Comparison of ENCODE assay signal across 23 cellular contexts in the genomic region with DNA sequence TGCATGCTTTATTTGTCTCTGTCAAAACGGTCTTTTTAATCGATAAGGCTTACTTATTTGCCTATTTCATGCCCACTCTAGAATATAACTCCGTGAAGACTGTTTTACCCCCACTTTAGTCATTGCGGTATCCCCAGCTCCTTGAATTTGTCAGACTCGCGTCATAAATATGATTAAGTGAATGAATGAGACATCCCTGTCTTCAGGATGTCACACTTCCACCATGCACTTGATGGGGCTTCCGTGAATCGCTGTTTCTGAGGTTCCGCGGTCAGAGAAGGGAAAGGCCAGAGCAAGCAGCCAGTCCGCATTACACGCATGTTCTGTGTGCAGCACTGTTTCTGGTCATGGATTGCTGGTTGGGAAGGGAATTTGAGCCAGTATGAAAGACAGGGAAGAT.
DNase-seq lines count a peak whose midpoint lies in the region; ATAC-seq and TF ChIP-seq lines count a peak whose summit lies in the region.
"Had no signal": no experiment of that assay in that cellular context is flagged by ENCODE, and none has a peak within 500 bp of the region (broad histone marks: within the 10 kb centered on the region; RNA-seq: fewer than 3 reads in every experiment).

No MANE protein-coding gene starts in this region.

- CTCF ChIA-PET in CD8-positive, alpha-beta T cell (lab: Charles Lee) = no interaction called here
- CTCF ChIA-PET in activated CD8-positive, alpha-beta T cell treated with anti-CD3 and anti-CD28 coated beads, Interleukin-2, amount 10 ng/mL, durations not matched to agents 7 days and 5 days (lab: Charles Lee) = interaction anchor here (1.3 kb wide), 1 partner anchor 43 kb away, joined by 4 read pairs; no protein-coding TSS in a partner anchor

- POLR2A ChIA-PET in CD8-positive, alpha-beta T cell (lab: Charles Lee) = interaction anchor here (1.0 kb wide), 1 partner anchor 11 kb away, joined by 3 read pairs; no protein-coding TSS in a partner anchor
- POLR2A ChIA-PET in activated CD8-positive, alpha-beta T cell treated with anti-CD3 and anti-CD28 coated beads, Interleukin-2, amount 10 ng/mL, durations not matched to agents 7 days and 5 days (lab: Charles Lee) = interaction anchor here (19.5 kb wide), 1 partner anchor 16 kb away, joined by 1291 read pairs; no protein-coding TSS in a partner anchor

- H3K36me3 Mint-ChIP-seq in CD4-positive, CD25-positive, alpha-beta regulatory T cell = no peaks in the 10 kb centered on the region
- no peaks in the 10 kb centered on the region for H3K36me3 Mint-ChIP-seq in CD8-positive, alpha-beta T cell
- peaks cover 7% of the 10 kb centered on the region for H3K36me3 Mint-ChIP-seq in activated CD8-positive, alpha-beta T cell treated with anti-CD3 and anti-CD28 coated beads, Interleukin-2, amount 10 ng/mL, durations not matched to agents 7 days and 5 days (ENCODE audit: low read depth)
- peaks cover under 1% of the 10 kb centered on the region for H3K36me3 Mint-ChIP-seq in natural killer cell treated with Interleukin-12 subunit alpha and Interleukin-12 subunit beta and Interleukin-15 and Interleukin-18, amount 100 ng/mL, for 72 hours

- H3K9me3 ChIP-seq in CD4-positive, CD25-positive, alpha-beta regulatory T cell (ENCODE audit: control insufficient read depth in 2 of 2, low read length in 2 of 2) = no peaks in the 10 kb centered on the region
- no peaks in the 10 kb centered on the region for H3K9me3 ChIP-seq in CD8-positive, alpha-beta T cell (ENCODE audit: low read length)
- H3K9me3 ChIP-seq: breast epithelium, right atrium auricular region, upper lobe of left lung had no signal

- H3K36me3 ChIP-seq in CD4-positive, CD25-positive, alpha-beta regulatory T cell (ENCODE audit: control insufficient read depth, insufficient read depth, low read length) = no peaks in the 10 kb centered on the region
- no peaks in the 10 kb centered on the region for H3K36me3 ChIP-seq in CD8-positive, alpha-beta T cell (ENCODE audit: insufficient read depth, low read length)
- H3K36me3 ChIP-seq: breast epithelium, right atrium auricular region, upper lobe of left lung had no signal

- DNase-seq in CD4-positive, CD25-positive, alpha-beta regulatory T cell = no peak
- DNase-seq in CD8-positive, alpha-beta T cell = peak in 3 of 7 experiments; percentile 10 to 54 (median 41)
- no peak for DNase-seq in activated CD8-positive, alpha-beta T cell treated with anti-CD3 and anti-CD28 coated beads, Interleukin-2, amount 10 ng/mL, durations not matched to agents 7 days and 5 days
- peak; percentile 72 for DNase-seq in natural killer cell treated with Interleukin-12 subunit alpha and Interleukin-12 subunit beta and Interleukin-15 and Interleukin-18, amount 100 ng/mL, for 72 hours (ENCODE audit: low spot score)
- DNase-seq in AG08395 (ENCODE audit: low spot score) (no peak), UCSD-AML1 (lab: John Stamatoyannopoulos, UW; ENCODE audit: unreplicated experiment) (no peak)
- DNase-seq: activated effector memory CD4-positive, alpha-beta T cell treated with Interleukin-2 at 50 U/mL for 16 hours; effector CD8-positive, alpha-beta T cell; kidney; MV-4-11; NCI-H1694; NCI-H510A; nephron progenitor cell; stimulated activated CD4-positive, alpha-beta T cell treated with anti-CD3 and anti-CD28 coated beads, Interleukin-2, amount 100 ng/mL, for 24 hours; substantia nigra; upper lobe of left lung had no signal

- H3K27ac ChIP-seq in CD4-positive, CD25-positive, alpha-beta regulatory T cell (ENCODE audit: insufficient read depth, low read length, poor library complexity, severe bottlenecking) = no peak overlapping the region
- H3K27ac ChIP-seq in CD8-positive, alpha-beta T cell (ENCODE audit: low read depth, low read length) = no peak overlapping the region
- H3K27ac ChIP-seq: breast epithelium, parathyroid adenoma, SK-N-MC, upper lobe of left lung had no signal

- peaks cover 0 to 3% (median 0%) of the 10 kb centered on the region in 7 donors for H3K9me3 Mint-ChIP-seq in CD4-positive, CD25-positive, alpha-beta regulatory T cell
- no peaks in the 10 kb centered on the region for H3K9me3 Mint-ChIP-seq in CD8-positive, alpha-beta T cell
- peaks cover 3% of the 10 kb centered on the region for H3K9me3 Mint-ChIP-seq in activated CD8-positive, alpha-beta T cell treated with anti-CD3 and anti-CD28 coated beads, Interleukin-2, amount 10 ng/mL, durations not matched to agents 7 days and 5 days (ENCODE audit: insufficient read depth)
- peaks cover 3% of the 10 kb centered on the region for H3K9me3 Mint-ChIP-seq in natural killer cell treated with Interleukin-12 subunit alpha and Interleukin-12 subunit beta and Interleukin-15 and Interleukin-18, amount 100 ng/mL, for 72 hours

- H3K4me3 ChIP-seq in CD4-positive, CD25-positive, alpha-beta regulatory T cell (ENCODE audit: low read depth, low read length) = no peak overlapping the region
- H3K4me3 ChIP-seq in CD8-positive, alpha-beta T cell (ENCODE audit: low read depth, low read length) = no peak overlapping the region
- H3K4me3 ChIP-seq: breast epithelium, right atrium auricular region, SK-N-MC, smooth muscle cell, upper lobe of left lung had no signal

- peak overlapping the region in 2 of 4 donors; percentile 59 to 63 for H3K4me3 Mint-ChIP-seq in CD4-positive, CD25-positive, alpha-beta regulatory T cell
- peak overlapping the region; percentile 32 for H3K4me3 Mint-ChIP-seq in CD8-positive, alpha-beta T cell
- no peak overlapping the region for H3K4me3 Mint-ChIP-seq in activated CD8-positive, alpha-beta T cell treated with anti-CD3 and anti-CD28 coated beads, Interleukin-2, amount 10 ng/mL, durations not matched to agents 7 days and 5 days
- peak overlapping the region; percentile 62 for H3K4me3 Mint-ChIP-seq in natural killer cell treated with Interleukin-12 subunit alpha and Interleukin-12 subunit beta and Interleukin-15 and Interleukin-18, amount 100 ng/mL, for 72 hours
- H3K4me3 Mint-ChIP-seq: nephron progenitor cell; T-helper 1 cell treated with Interleukin-12 subunit alpha and Interleukin-12 subunit beta and Interleukin-4 antibody, amounts not matched to agents 30 μg/mL and 1 μg/mL, for 36 hours had no signal

- H3K4me1 ChIP-seq in CD4-positive, CD25-positive, alpha-beta regulatory T cell (ENCODE audit: control insufficient read depth, insufficient read depth, low read length, poor library complexity, severe bottlenecking) = peaks cover 39% of the 10 kb centered on the region
- H3K4me1 ChIP-seq in CD8-positive, alpha-beta T cell (ENCODE audit: insufficient read depth, low read length) = peaks cover 96% of the 10 kb centered on the region
- H3K4me1 ChIP-seq: breast epithelium, parathyroid adenoma had no signal

- TF ChIP-seq CTCF in CD8-positive, alpha-beta T cell (IDR thresholded peaks at IDR 0.05) = no peak

- H3K27me3 Mint-ChIP-seq in CD4-positive, CD25-positive, alpha-beta regulatory T cell = no peaks in the 10 kb centered on the region
- no peaks in the 10 kb centered on the region for H3K27me3 Mint-ChIP-seq in CD8-positive, alpha-beta T cell (ENCODE audit: low read depth)
- H3K27me3 Mint-ChIP-seq in activated CD8-positive, alpha-beta T cell treated with anti-CD3 and anti-CD28 coated beads, Interleukin-2, amount 10 ng/mL, durations not matched to agents 7 days and 5 days (ENCODE audit: low read depth) = no peaks in the 10 kb centered on the region
- no peaks in the 10 kb centered on the region for H3K27me3 Mint-ChIP-seq in natural killer cell treated with Interleukin-12 subunit alpha and Interleukin-12 subunit beta and Interleukin-15 and Interleukin-18, amount 100 ng/mL, for 72 hours

- H3K4me1 Mint-ChIP-seq in CD4-positive, CD25-positive, alpha-beta regulatory T cell = peaks cover 22 to 93% (median 55%) of the 10 kb centered on the region in 4 donors
- peaks cover 95% of the 10 kb centered on the region for H3K4me1 Mint-ChIP-seq in CD8-positive, alpha-beta T cell (ENCODE audit: low read depth)
- H3K4me1 Mint-ChIP-seq in activated CD8-positive, alpha-beta T cell treated with anti-CD3 and anti-CD28 coated beads, Interleukin-2, amount 10 ng/mL, durations not matched to agents 7 days and 5 days (ENCODE audit: low read depth) = peaks cover 83% of the 10 kb centered on the region
- peaks cover 53% of the 10 kb centered on the region in 2 donors for H3K4me1 Mint-ChIP-seq in natural killer cell treated with Interleukin-12 subunit alpha and Interleukin-12 subunit beta and Interleukin-15 and Interleukin-18, amount 100 ng/mL, for 72 hours (ENCODE audit: low read depth in 2 of 2)

- H3K27ac Mint-ChIP-seq in CD4-positive, CD25-positive, alpha-beta regulatory T cell = peak overlapping the region in 2 of 3 donors; percentile 13 to 50
- H3K27ac Mint-ChIP-seq in CD8-positive, alpha-beta T cell = peak overlapping the region; percentile 92
- peak overlapping the region; percentile 0 for H3K27ac Mint-ChIP-seq in activated CD8-positive, alpha-beta T cell treated with anti-CD3 and anti-CD28 coated beads, Interleukin-2, amount 10 ng/mL, durations not matched to agents 7 days and 5 days
- H3K27ac Mint-ChIP-seq in natural killer cell treated with Interleukin-12 subunit alpha and Interleukin-12 subunit beta and Interleukin-15 and Interleukin-18, amount 100 ng/mL, for 72 hours = peak overlapping the region; percentile 81 to 91
- H3K27ac Mint-ChIP-seq: nephron progenitor cell; T-helper 1 cell treated with Interleukin-12 subunit alpha and Interleukin-12 subunit beta and Interleukin-4 antibody, amounts not matched to agents 30 μg/mL and 1 μg/mL, for 36 hours had no signal

- intact Hi-C loops in CD8-positive, alpha-beta T cell (cut with DNase I, micrococcal nuclease) = no loop called here

- H3K27me3 ChIP-seq in CD4-positive, CD25-positive, alpha-beta regulatory T cell (ENCODE audit: control insufficient read depth, insufficient read depth, low read length) = no peaks in the 10 kb centered on the region
- no peaks in the 10 kb centered on the region for H3K27me3 ChIP-seq in CD8-positive, alpha-beta T cell (ENCODE audit: insufficient read depth, low read length)
- H3K27me3 ChIP-seq: breast epithelium, right atrium auricular region, upper lobe of left lung had no signal

- no peak for ATAC-seq in CD4-positive, CD25-positive, alpha-beta regulatory T cell (ENCODE audit: low read depth in 2 of 2)
- peak; percentile 40 for ATAC-seq in CD8-positive, alpha-beta T cell
- no peak for ATAC-seq in activated CD8-positive, alpha-beta T cell treated with anti-CD3 and anti-CD28 coated beads, Interleukin-2, amount 10 ng/mL, durations not matched to agents 7 days and 5 days
- peak; percentile 84 to 89 for ATAC-seq in natural killer cell treated with Interleukin-12 subunit alpha and Interleukin-12 subunit beta and Interleukin-15 and Interleukin-18, amount 100 ng/mL, for 72 hours
- no peak for ATAC-seq in HG02571 (IDR thresholded peaks at IDR 0.05; ENCODE audit: unreplicated experiment)

Comparison
In these comparisons a context has a peak if more than half of its experiments do, and no peak if none do; other contexts are left out.
1. ATAC-seq: peak in CD8-positive, alpha-beta T cell (single experiment) and natural killer cell treated with Interleukin-12 subunit alpha and Interleukin-12 subunit beta and Interleukin-15 and Interleukin-18, amount 100 ng/mL, for 72 hours (2 of 2); none in CD4-positive, CD25-positive, alpha-beta regulatory T cell (0 of 2), activated CD8-positive, alpha-beta T cell treated with anti-CD3 and anti-CD28 coated beads, Interleukin-2, amount 10 ng/mL, durations not matched to agents 7 days and 5 days (single experiment) and HG02571 (single experiment).
2. H3K27ac Mint-ChIP-seq: peak in every context shown above with its lines; median percentile 92 in CD8-positive, alpha-beta T cell; 86 in natural killer cell treated with Interleukin-12 subunit alpha and Interleukin-12 subunit beta and Interleukin-15 and Interleukin-18, amount 100 ng/mL, for 72 hours; 32 in CD4-positive, CD25-positive, alpha-beta regulatory T cell; 0 in activated CD8-positive, alpha-beta T cell treated with anti-CD3 and anti-CD28 coated beads, Interleukin-2, amount 10 ng/mL, durations not matched to agents 7 days and 5 days.